ENCODE assay signal across 17 cellular contexts in genomic region chr3:142106536-142106935, GRCh38.
DNase-seq lines count a peak whose midpoint lies in the region; ATAC-seq and TF ChIP-seq lines count a peak whose summit lies in the region.
"Had no signal": no experiment of that assay in that cellular context is flagged by ENCODE, and none has a peak within 500 bp of the region (broad histone marks: within the 10 kb centered on the region; RNA-seq: fewer than 3 reads in every experiment).

No MANE protein-coding gene starts in this region.

- TF ChIP-seq CTCF in nephron progenitor cell (IDR thresholded peaks at IDR 0.05), result no peak
- TF ChIP-seq CTCF in foreskin fibroblast (IDR thresholded peaks at IDR 0.05; ENCODE audit: low read depth, low read length), result no peak
- TF ChIP-seq CTCF in brain microvascular endothelial cell (IDR thresholded peaks at IDR 0.05; ENCODE audit: low read depth, low read length, missing control alignments), result no peak

- H3K4me1 Mint-ChIP-seq in nephron progenitor cell, result peaks cover 11% of the 10 kb centered on the region

- H3K9me3 Mint-ChIP-seq in nephron progenitor cell, result peaks cover 4% of the 10 kb centered on the region

- H3K27ac ChIP-seq in brain microvascular endothelial cell, result no peak overlapping the region

- H3K4me3 ChIP-seq in foreskin fibroblast (ENCODE audit: low read depth in 1 of 2, low read length in 2 of 2), result no peak overlapping the region
- no peak overlapping the region for H3K4me3 ChIP-seq in brain microvascular endothelial cell (ENCODE audit: low read depth, low read length)

- H3K36me3 ChIP-seq in brain microvascular endothelial cell (replicated peaks), result no peaks in the 10 kb centered on the region

- no peak overlapping the region for H3K4me3 Mint-ChIP-seq in nephron progenitor cell
- H3K4me3 Mint-ChIP-seq: CD14-positive monocyte had no signal

- ATAC-seq in GM18519 (IDR thresholded peaks at IDR 0.05; ENCODE audit: low FRiP score, unreplicated experiment), result no peak
- ATAC-seq: HCT116 had no signal

- in situ Hi-C loops in brain microvascular endothelial cell (cut with HindIII; ENCODE audit: low pct_ligation_motif_present, low sequenced_read_pairs), result no loop called here

- DNase-seq in DMS 273 treated with DMSO at 0.1 percent for 48 hours (lab: John Stamatoyannopoulos, UW), result peak; percentile 83
- peak; percentile 89 for DNase-seq in NCI-H2171 (lab: John Stamatoyannopoulos, UW)
- peak; percentile 75 for DNase-seq in NCI-H82 treated with DMSO at 0.1 percent for 48 hours (lab: John Stamatoyannopoulos, UW; ENCODE audit: unreplicated experiment)
- no peak for DNase-seq in nephron progenitor cell
- DNase-seq in foreskin fibroblast, result no peak
- no peak for DNase-seq in HuH-7 (ENCODE audit: low spot score)
- no peak for DNase-seq in brain microvascular endothelial cell
- DNase-seq: COR-L47, DMS79, GF-D8, Kasumi-1, NCI-H2029 treated with DMSO at 0.1 percent for 48 hours, NCI-H226, SIG-M5 had no signal

- no peaks in the 10 kb centered on the region for H3K27me3 Mint-ChIP-seq in nephron progenitor cell (ENCODE audit: low read depth, poor library complexity)

- H3K27ac Mint-ChIP-seq in nephron progenitor cell, result peak overlapping the region; percentile 62
- H3K27ac Mint-ChIP-seq: CD14-positive monocyte had no signal

- no peaks in the 10 kb centered on the region for H3K27me3 ChIP-seq in brain microvascular endothelial cell (replicated peaks)

- H3K36me3 Mint-ChIP-seq in nephron progenitor cell (ENCODE audit: low read depth), result peaks cover 4% of the 10 kb centered on the region
- H3K36me3 Mint-ChIP-seq: CD14-positive monocyte had no signal

Comparison
In these comparisons a context has a peak if more than half of its experiments do, and no peak if none do; other contexts are left out.
1. DNase-seq: peak in DMS 273 treated with DMSO at 0.1 percent for 48 hours (single experiment), NCI-H2171 (single experiment) and NCI-H82 treated with DMSO at 0.1 percent for 48 hours (single experiment); none in nephron progenitor cell (single experiment), foreskin fibroblast (0 of 2), HuH-7 (single experiment) and brain microvascular endothelial cell (single experiment).